8 cellular contexts compared by ENCODE assay signal in the genomic region with DNA sequence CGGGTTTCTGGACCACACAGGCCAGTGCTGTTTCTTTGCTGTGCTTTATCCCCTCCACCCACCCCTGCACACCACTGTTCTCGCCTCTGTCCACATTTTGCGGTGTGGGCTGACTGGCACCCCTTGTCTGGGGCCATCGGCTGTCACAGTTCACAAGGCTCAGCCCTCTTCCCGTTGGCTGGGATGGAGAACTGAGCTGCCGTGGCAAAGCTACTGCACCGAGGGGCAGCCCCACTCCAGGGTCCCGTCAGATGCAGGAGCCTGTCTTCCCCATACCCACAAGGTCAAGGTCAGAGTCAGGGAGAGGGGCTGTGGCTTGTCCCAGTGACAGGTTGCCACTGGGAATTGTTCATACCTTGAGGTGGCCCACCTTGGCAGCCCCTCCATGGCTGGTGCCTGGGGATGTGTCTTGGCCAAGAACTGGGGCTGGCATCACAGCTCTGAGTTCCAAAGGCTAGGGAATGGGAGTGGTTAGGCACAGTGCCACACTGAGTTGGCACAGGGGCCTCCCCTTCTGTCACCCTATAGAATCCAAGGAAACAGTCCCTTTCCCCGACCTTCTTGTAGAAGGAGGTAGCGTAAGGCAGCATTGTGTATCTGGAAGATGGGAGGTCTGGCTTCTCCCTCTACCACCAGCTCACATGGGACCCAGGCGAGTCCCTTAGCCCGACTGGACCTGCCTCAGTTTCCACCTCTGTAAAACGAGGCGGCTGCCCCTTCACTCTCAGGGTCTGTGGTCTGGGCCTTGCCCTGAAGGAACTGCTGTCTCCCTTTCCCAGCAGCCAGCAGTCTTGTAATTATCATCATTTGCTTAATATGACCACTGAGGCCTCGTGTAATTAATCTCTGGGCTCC. TPM values are rescaled to one million over a fixed set of nuclear protein-coding genes. Genes with fewer than 3 reads are reported as not detected.
DNase-seq lines count a peak whose midpoint lies in the region; ATAC-seq and TF ChIP-seq lines count a peak whose summit lies in the region.

No MANE protein-coding gene starts in this region.

- no peaks in the 10 kb centered on the region for H3K9me3 ChIP-seq in lower lobe of right lung

- peaks cover 60% of the 10 kb centered on the region for H3K36me3 Mint-ChIP-seq in activated CD8-positive, alpha-beta memory T cell treated with anti-CD3 and anti-CD28 coated beads, Interleukin-2, amount 10 ng/mL, durations not matched to agents 7 days and 5 days
- no peaks in the 10 kb centered on the region for H3K36me3 Mint-ChIP-seq in brain

- TF ChIP-seq CTCF in brain (conservative IDR thresholded peaks at IDR 0.05) (no peak), lower lobe of right lung (IDR thresholded peaks at IDR 0.05) (no peak), omental fat pad (IDR thresholded peaks at IDR 0.05) (no peak)

- no peak for DNase-seq in activated CD8-positive, alpha-beta memory T cell treated with anti-CD3 and anti-CD28 coated beads, Interleukin-2, amount 10 ng/mL, durations not matched to agents 7 days and 5 days
- no peak for DNase-seq in activated CD8-positive, alpha-beta memory T cell treated with anti-CD3 and anti-CD28 coated beads for 24 hours
- DNase-seq in lower lobe of right lung (peak; percentile 49), ureter (ENCODE audit: low spot score) (peak; percentile 47), SK-N-DZ (ENCODE audit: low spot score) (no peak), DMS53 (lab: John Stamatoyannopoulos, UW) (no peak), omental fat pad (ENCODE audit: low spot score) (no peak)

- H3K4me3 Mint-ChIP-seq in activated CD8-positive, alpha-beta memory T cell treated with anti-CD3 and anti-CD28 coated beads, Interleukin-2, amount 10 ng/mL, durations not matched to agents 7 days and 5 days, result peak overlapping the region; percentile 99
- peak overlapping the region; percentile 79 to 97 (median 85) for H3K4me3 Mint-ChIP-seq in brain

- H3K27ac Mint-ChIP-seq in activated CD8-positive, alpha-beta memory T cell treated with anti-CD3 and anti-CD28 coated beads, Interleukin-2, amount 10 ng/mL, durations not matched to agents 7 days and 5 days, result peak overlapping the region; percentile 98
- peak overlapping the region; percentile 94 to 98 (median 95) for H3K27ac Mint-ChIP-seq in brain

- no peaks in the 10 kb centered on the region for H3K27me3 Mint-ChIP-seq in activated CD8-positive, alpha-beta memory T cell treated with anti-CD3 and anti-CD28 coated beads, Interleukin-2, amount 10 ng/mL, durations not matched to agents 7 days and 5 days
- peaks cover 8% of the 10 kb centered on the region for H3K27me3 Mint-ChIP-seq in brain

- H3K4me1 Mint-ChIP-seq in activated CD8-positive, alpha-beta memory T cell treated with anti-CD3 and anti-CD28 coated beads, Interleukin-2, amount 10 ng/mL, durations not matched to agents 7 days and 5 days, result peaks cover 79% of the 10 kb centered on the region
- peaks cover 58% of the 10 kb centered on the region for H3K4me1 Mint-ChIP-seq in brain

- H3K9me3 Mint-ChIP-seq in activated CD8-positive, alpha-beta memory T cell treated with anti-CD3 and anti-CD28 coated beads, Interleukin-2, amount 10 ng/mL, durations not matched to agents 7 days and 5 days (ENCODE audit: low read depth), result no peaks in the 10 kb centered on the region
- no peaks in the 10 kb centered on the region for H3K9me3 Mint-ChIP-seq in brain

- peaks cover 81% of the 10 kb centered on the region for H3K4me1 ChIP-seq in lower lobe of right lung

- H3K27me3 ChIP-seq in lower lobe of right lung (ENCODE audit: low read depth), result no peaks in the 10 kb centered on the region

- H3K27ac ChIP-seq in lower lobe of right lung, result peak overlapping the region; percentile 93

- no peak for ATAC-seq in activated CD8-positive, alpha-beta memory T cell treated with anti-CD3 and anti-CD28 coated beads, Interleukin-2, amount 10 ng/mL, durations not matched to agents 7 days and 5 days
- ATAC-seq in lower lobe of right lung (no peak), omental fat pad (ENCODE audit: low FRiP score) (no peak)

- intact Hi-C loops in lower lobe of right lung (cut with DNase I), result loop anchor here (10.0 kb wide), 1 partner anchor 45 kb away; no protein-coding TSS in a partner anchor

- peak overlapping the region; percentile 90 for H3K4me3 ChIP-seq in lower lobe of right lung

- CTCF ChIA-PET in activated CD8-positive, alpha-beta memory T cell treated with anti-CD3 and anti-CD28 coated beads, Interleukin-2, amount 10 ng/mL, durations not matched to agents 7 days and 5 days (lab: Charles Lee), result interaction anchor here (1.2 to 9.3 kb wide), 8 partner anchors 9 to 127 kb away, joined by 4 to 137 read pairs (median 9); a partner anchor contains a TSS

- peaks cover 23% of the 10 kb centered on the region for H3K36me3 ChIP-seq in lower lobe of right lung

RNA-seq across cellular contexts. Expression of a gene that starts 3.4 kb away (rescaled TPM):
- total RNA-seq in activated CD8-positive, alpha-beta memory T cell treated with anti-CD3 and anti-CD28 coated beads, Interleukin-2, amount 10 ng/mL, durations not matched to agents 7 days and 5 days, result 100 to 1,000 TPM; 366 to 402 TPM
- 92.8 TPM for polyA plus RNA-seq in brain (ENCODE audit: insufficient read depth, low read depth, low replicate concordance)
- total RNA-seq in lower lobe of right lung (101 TPM), ureter (75.9 TPM), omental fat pad (100 to 1,000 TPM in 1 of 4 donors, 10 to 100 TPM in 3; 42.6 to 106 (median 50.7) TPM)
- 63.4 and 72.0 TPM in 2 replicates for polyA plus RNA-seq in SK-N-DZ (2014; cell fraction: cytosol; rRNA removed)
- polyA plus RNA-seq in SK-N-DZ (2014; cell fraction: nucleus; rRNA removed), result 95.3 and 97.5 TPM in 2 replicates

RNA-seq across cellular contexts. Expression of a gene that starts 19.5 kb away (rescaled TPM):
- 100 to 1,000 TPM; 148 to 172 TPM for total RNA-seq in activated CD8-positive, alpha-beta memory T cell treated with anti-CD3 and anti-CD28 coated beads, Interleukin-2, amount 10 ng/mL, durations not matched to agents 7 days and 5 days
- polyA plus RNA-seq in brain (ENCODE audit: insufficient read depth, low read depth, low replicate concordance), result 35.3 TPM
- total RNA-seq in lower lobe of right lung (66.9 TPM), ureter (110 TPM), omental fat pad (10 to 100 TPM; 18.6 to 78.2 (median 28.6) TPM)
- 21.1 and 25.4 TPM in 2 replicates for polyA plus RNA-seq in SK-N-DZ (2014; cell fraction: cytosol; rRNA removed)
- polyA plus RNA-seq in SK-N-DZ (2014; cell fraction: nucleus; rRNA removed), result 91.5 and 113 TPM in 2 replicates

RNA-seq across cellular contexts. Expression of a gene that starts 33.7 kb away (rescaled TPM):
- total RNA-seq in activated CD8-positive, alpha-beta memory T cell treated with anti-CD3 and anti-CD28 coated beads, Interleukin-2, amount 10 ng/mL, durations not matched to agents 7 days and 5 days, result 10 to 100 TPM; 10.7 to 26.4 TPM
- polyA plus RNA-seq in brain (ENCODE audit: insufficient read depth, low read depth, low replicate concordance), result 10.2 TPM
- total RNA-seq in lower lobe of right lung (37.7 TPM), ureter (258 TPM), omental fat pad (10 to 100 TPM; 22.6 to 44.6 (median 28.3) TPM)
- polyA plus RNA-seq in SK-N-DZ (2014; cell fraction: cytosol; rRNA removed), result 0.24 and 0.29 TPM in 2 replicates
- polyA plus RNA-seq in SK-N-DZ (2014; cell fraction: nucleus; rRNA removed), result 3.8 and 14.4 TPM in 2 replicates

Comparison
In these comparisons a context has a peak if more than half of its experiments do, and no peak if none do; other contexts are left out.
1. DNase-seq: peak in lower lobe of right lung (single experiment) and ureter (single experiment); none in activated CD8-positive, alpha-beta memory T cell treated with anti-CD3 and anti-CD28 coated beads, Interleukin-2, amount 10 ng/mL, durations not matched to agents 7 days and 5 days (single experiment), activated CD8-positive, alpha-beta memory T cell treated with anti-CD3 and anti-CD28 coated beads for 24 hours (single experiment), SK-N-DZ (single experiment), DMS53 (single experiment) and omental fat pad (single experiment).